Comparison of ENCODE assay signal across 9 cellular contexts in the genomic region with DNA sequence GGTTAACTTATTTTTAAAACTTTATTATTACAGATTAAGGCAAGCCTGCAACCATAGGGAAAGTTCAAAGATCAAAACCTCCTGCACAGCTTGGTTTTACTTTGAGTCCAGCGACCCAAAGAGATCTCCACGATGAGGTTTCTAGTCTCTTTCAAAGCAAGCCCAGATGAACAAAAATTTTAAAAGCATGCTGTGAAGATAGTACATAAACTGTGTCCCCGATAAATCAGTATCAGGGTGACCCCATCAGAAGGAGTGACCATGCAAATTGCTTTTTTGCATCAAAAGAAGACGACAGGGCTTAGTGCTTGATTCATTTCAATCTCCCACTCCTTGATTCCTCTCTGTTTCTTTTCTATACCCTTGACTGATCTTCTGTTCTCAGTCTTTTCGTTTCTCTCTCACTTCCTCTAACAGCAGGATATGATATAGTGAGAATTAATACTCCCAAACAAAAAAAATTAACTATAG. TPM values are rescaled to one million over a fixed set of nuclear protein-coding genes. Genes with fewer than 3 reads are reported as not detected.
A peak's percentile ranks its signal among the peaks of the same experiment; 100 is the strongest.
DNase-seq lines count a peak whose midpoint lies in the region; ATAC-seq, FAIRE-seq and TF ChIP-seq lines count a peak whose summit lies in the region.
"Had no signal": no experiment of that assay in that cellular context is flagged by ENCODE, and none has a peak within 500 bp of the region (broad histone marks: within the 10 kb centered on the region; RNA-seq: fewer than 3 reads in every experiment).

No MANE protein-coding gene starts in this region.

- H3K79me2 ChIP-seq in HepG2 (ENCODE audit: insufficient read depth, low read length), result no peaks in the 10 kb centered on the region

- H3K27me3 ChIP-seq in HepG2 (ENCODE audit: control insufficient read depth in 1 of 2, insufficient read depth in 2 of 2, low read length in 2 of 2), result no peaks in the 10 kb centered on the region; a peak in 1 of 5 replicates

- TF ChIP-seq EP300 in HepG2 (IDR thresholded peaks at IDR 0.05; ENCODE audit: low read depth in 2 of 2, low read length in 2 of 2) (no peak), HepG2 (CRISPR knock-in tag; IDR thresholded peaks at IDR 0.05; ENCODE audit: borderline replicate concordance) (no peak)

- intact Hi-C loops in HepG2 (cut with micrococcal nuclease; ENCODE audit: unreplicated experiment), result no loop called here
- intact Hi-C loops in left ventricle myocardium superior (cut with micrococcal nuclease), result loop anchor here (5.0 kb wide), 1 partner anchor 56 kb away; no protein-coding TSS in a partner anchor

- BruUV-seq in HepG2 (replicated peaks; lab: Mats Ljungman, UMichigan), result no TSS peak

- no peak for TF ChIP-seq POLR2A in HepG2 (IDR thresholded peaks at IDR 0.05; ENCODE audit: insufficient read depth in 1 of 2, low read depth in 2 of 2, low read length in 2 of 2)

- CTCF ChIA-PET in HepG2 (lab: Yijun Ruan, JAX; ENCODE audit: low intra/inter-chr PET ratio, low total read pairs), result no interaction called here

- H3K9me3 ChIP-seq in HepG2 (ENCODE audit: low read length), result no peaks in the 10 kb centered on the region

- peak overlapping the region; percentile 90 for H2AFZ ChIP-seq in HepG2 (ENCODE audit: low read length)

- in situ Hi-C loops in HepG2 (cut with HindIII; ENCODE audit: extremely low pct_ligation_motif_present, low pct_unique_long_range_greater_than_20kb), result no loop called here

- no peaks in the 10 kb centered on the region for H4K20me1 ChIP-seq in HepG2 (ENCODE audit: insufficient read depth, low read length)

- peaks cover 11% of the 10 kb centered on the region for H3K4me1 ChIP-seq in HepG2 (ENCODE audit: insufficient read depth, low read length)

- no peak for TF ChIP-seq RAD21 in HepG2 (CRISPR knock-in tag; IDR thresholded peaks at IDR 0.05)

- peak; percentile 38 for ATAC-seq in HG03457 (IDR thresholded peaks at IDR 0.05; ENCODE audit: unreplicated experiment)
- ATAC-seq in HepG2, result peak; percentile 57
- ATAC-seq in left ventricle myocardium superior, result no peak

- peak overlapping the region; percentile 47; the same call in 1 of the 2 replicates for H3K9ac ChIP-seq in HepG2 (ENCODE audit: insufficient read depth, low read depth, low read length)

- TF ChIP-seq CTCF in GM12865 (IDR thresholded peaks at IDR 0.05; ENCODE audit: insufficient read depth, low read depth, low read length, missing control alignments), result no peak
- no peak for TF ChIP-seq CTCF in GM20000 (IDR thresholded peaks at IDR 0.05; ENCODE audit: extremely low read depth, missing control alignments)
- TF ChIP-seq CTCF in HepG2 (CRISPR knock-in tag; IDR thresholded peaks at IDR 0.05), result no peak

- under 1% methylated on average over 5 of the region's 5 CpGs for WGBS in HepG2 (ENCODE audit: low lambda C conversion rate)

- H3K4me3 ChIP-seq in GM12865 (ENCODE audit: low read depth, low read length) (peak overlapping the region; percentile 67), HepG2 (replicated peaks in 1 of 3; ENCODE audit: insufficient read depth in 1 of 3, low read depth in 2 of 3, low read length in 3 of 3) (peak overlapping the region; percentile 46 to 66 (median 66); a peak in 5 of 6 replicates)

- peak overlapping the region; percentile 58 for H3K27ac ChIP-seq in HepG2 (ENCODE audit: extremely low read length, insufficient read depth, low read length)

- DNase-seq in GM12865 (ENCODE audit: low read depth) (peak; percentile 86), GM20000 (ENCODE audit: low spot score) (peak; percentile 59), HepG2 (ENCODE audit: low spot score) (no peak), putamen (ENCODE audit: low spot score) (no peak), NCI-H1092 treated with DMSO at 0.1 percent for 48 hours (lab: John Stamatoyannopoulos, UW) (no peak), left ventricle myocardium superior (no peak), NCI-H2227 (lab: John Stamatoyannopoulos, UW; ENCODE audit: unreplicated experiment) (no peak)

- FAIRE-seq in HepG2 (lab: Jason Lieb, UNC), result peak; percentile 49

- POLR2A ChIA-PET in HepG2 (lab: Yijun Ruan, JAX), result interaction anchor here (1.0 to 1.7 kb wide), 2 partner anchors 158 to 244 kb away, joined by 3 to 15 read pairs; a partner anchor contains a TSS

- H3K4me2 ChIP-seq in HepG2 (ENCODE audit: low read depth, low read length), result peak overlapping the region; percentile 90

- H3K36me3 ChIP-seq in HepG2 (replicated peaks in 1 of 2; ENCODE audit: control insufficient read depth in 1 of 2, insufficient read depth in 2 of 2, low read length in 2 of 2), result no peaks in the 10 kb centered on the region

TF ChIP-seq in HepG2, 621 proteins besides CTCF, POLR2A, EP300 and RAD21:
- TF ChIP-seq, protein P1, sequence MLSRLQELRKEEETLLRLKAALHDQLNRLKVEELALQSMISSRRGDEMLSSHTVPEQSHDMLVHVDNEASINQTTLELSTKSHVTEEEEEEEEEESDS (CRISPR knock-in tag; IDR thresholded peaks at IDR 0.05; ENCODE audit: borderline replicate concordance), result no peak
- TF ChIP-seq EHMT2 (IDR thresholded peaks at IDR 0.05; ENCODE audit: borderline replicate concordance, low read depth, low read length) (0 out of 2 replicates have a peak, but pooled peaks have one; percentile 4), SPEN (CRISPR knock-in tag; IDR thresholded peaks at IDR 0.05; ENCODE audit: low read depth) (no peak), TCF12 (IDR thresholded peaks at IDR 0.05) (no peak), TCF12 (CRISPR knock-in tag; IDR thresholded peaks at IDR 0.05) (no peak)
- TF ChIP-seq, protein P2, sequence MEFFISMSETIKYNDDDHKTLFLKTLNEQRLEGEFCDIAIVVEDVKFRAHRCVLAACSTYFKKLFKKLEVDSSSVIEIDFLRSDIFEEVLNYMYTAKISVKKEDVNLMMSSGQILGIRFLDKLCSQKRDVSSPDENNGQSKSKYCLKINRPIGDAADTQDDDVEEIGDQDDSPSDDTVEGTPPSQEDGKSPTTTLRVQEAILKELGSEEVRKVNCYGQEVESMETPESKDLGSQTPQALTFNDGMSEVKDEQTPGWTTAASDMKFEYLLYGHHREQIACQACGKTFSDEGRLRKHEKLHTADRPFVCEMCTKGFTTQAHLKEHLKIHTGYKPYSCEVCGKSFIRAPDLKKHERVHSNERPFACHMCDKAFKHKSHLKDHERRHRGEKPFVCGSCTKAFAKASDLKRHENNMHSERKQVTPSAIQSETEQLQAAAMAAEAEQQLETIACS (CRISPR knock-in tag; IDR thresholded peaks at IDR 0.05), result no peak

RNA-seq across cellular contexts. Expression of a gene that starts 16.0 kb away (rescaled TPM):
- total RNA-seq in HepG2 (2016; rRNA removed; fragmentation: Illumina TruSeq; extraction: Trizol) (not detected in 2 replicates), left ventricle myocardium superior (not detected)
- not detected in 2 replicates for total RNA-seq in HepG2 (2016; cell fraction: cytosol; rRNA removed; fragmentation: Illumina TruSeq; extraction: Trizol; ENCODE audit: low read depth)
- not detected in 2 replicates for total RNA-seq in HepG2 (2016; cell fraction: insoluble cytoplasmic fraction; rRNA removed; fragmentation: Illumina TruSeq; extraction: Trizol)
- not detected in 2 replicates for total RNA-seq in HepG2 (2016; cell fraction: membrane; rRNA removed; fragmentation: Illumina TruSeq; extraction: Trizol)
- total RNA-seq in HepG2 (2016; cell fraction: nucleus; rRNA removed; fragmentation: Illumina TruSeq; extraction: Trizol), result not detected in 2 replicates
- not detected in 2 replicates for polyA plus RNA-seq in HepG2 (2011; rRNA removed)
- not detected in 2 replicates for polyA plus RNA-seq in HepG2 (2011; cell fraction: cytosol; rRNA removed)
- polyA plus RNA-seq in HepG2 (2011; cell fraction: nucleus; rRNA removed), result not detected in 2 replicates
- polyA plus RNA-seq in HepG2 (2012), result not detected in 2 replicates
- polyA plus RNA-seq in HepG2 (2016; cell fraction: cytosol; fragmentation: Illumina TruSeq; extraction: Trizol; ENCODE audit: low read depth), result not detected in 2 replicates
- not detected in 2 replicates for polyA plus RNA-seq in HepG2 (2016; cell fraction: insoluble cytoplasmic fraction; fragmentation: Illumina TruSeq; extraction: Trizol; ENCODE audit: low read depth)
- polyA plus RNA-seq in HepG2 (2016; cell fraction: membrane; fragmentation: Illumina TruSeq; extraction: Trizol; ENCODE audit: low read depth), result not detected in 2 replicates
- not detected in 2 replicates for polyA plus RNA-seq in HepG2 (2016; cell fraction: nucleus; fragmentation: Illumina TruSeq; extraction: Trizol; ENCODE audit: insufficient read depth, low read depth)
- not detected in 2 replicates for polyA minus RNA-seq in HepG2 (2011; rRNA and poly(A)+ RNA removed; ENCODE audit: low replicate concordance)
- not detected in 2 replicates for polyA minus RNA-seq in HepG2 (2011; cell fraction: cytosol; rRNA and poly(A)+ RNA removed)
- not detected in 2 replicates for polyA minus RNA-seq in HepG2 (2011; cell fraction: nucleus; rRNA and poly(A)+ RNA removed)
- total RNA-seq: temporal lobe had no signal

RNA-seq across cellular contexts. Expression of a gene that starts 16.8 kb away (rescaled TPM):
- total RNA-seq in HepG2 (2016; rRNA removed; fragmentation: Illumina TruSeq; extraction: Trizol) (not detected in 2 replicates), left ventricle myocardium superior (1.3 TPM)
- not detected in 2 replicates for total RNA-seq in HepG2 (2016; cell fraction: cytosol; rRNA removed; fragmentation: Illumina TruSeq; extraction: Trizol; ENCODE audit: low read depth)
- not detected in 2 replicates for total RNA-seq in HepG2 (2016; cell fraction: insoluble cytoplasmic fraction; rRNA removed; fragmentation: Illumina TruSeq; extraction: Trizol)
- total RNA-seq in HepG2 (2016; cell fraction: membrane; rRNA removed; fragmentation: Illumina TruSeq; extraction: Trizol), result not detected in 2 replicates
- not detected in 2 replicates for total RNA-seq in HepG2 (2016; cell fraction: nucleus; rRNA removed; fragmentation: Illumina TruSeq; extraction: Trizol)
- polyA plus RNA-seq in HepG2 (2011; rRNA removed), result not detected in 2 replicates
- polyA plus RNA-seq in HepG2 (2011; cell fraction: cytosol; rRNA removed), result not detected in 2 replicates
- polyA plus RNA-seq in HepG2 (2011; cell fraction: nucleus; rRNA removed), result 0.23 TPM in 1 of 2 replicates, not detected in the other
- not detected in 2 replicates for polyA plus RNA-seq in HepG2 (2012)
- not detected in 2 replicates for polyA plus RNA-seq in HepG2 (2016; cell fraction: cytosol; fragmentation: Illumina TruSeq; extraction: Trizol; ENCODE audit: low read depth)
- not detected in 2 replicates for polyA plus RNA-seq in HepG2 (2016; cell fraction: insoluble cytoplasmic fraction; fragmentation: Illumina TruSeq; extraction: Trizol; ENCODE audit: low read depth)
- polyA plus RNA-seq in HepG2 (2016; cell fraction: membrane; fragmentation: Illumina TruSeq; extraction: Trizol; ENCODE audit: low read depth), result not detected in 2 replicates
- polyA plus RNA-seq in HepG2 (2016; cell fraction: nucleus; fragmentation: Illumina TruSeq; extraction: Trizol; ENCODE audit: insufficient read depth, low read depth), result not detected in 2 replicates
- not detected in 2 replicates for polyA minus RNA-seq in HepG2 (2011; rRNA and poly(A)+ RNA removed; ENCODE audit: low replicate concordance)
- polyA minus RNA-seq in HepG2 (2011; cell fraction: cytosol; rRNA and poly(A)+ RNA removed), result not detected in 2 replicates
- polyA minus RNA-seq in HepG2 (2011; cell fraction: nucleus; rRNA and poly(A)+ RNA removed), result not detected in 2 replicates

Comparison
In these comparisons a context has a peak if more than half of its experiments do, and no peak if none do; other contexts are left out.
1. DNase-seq: peak in GM12865 (single experiment) and GM20000 (single experiment); none in HepG2 (single experiment), putamen (single experiment), NCI-H1092 treated with DMSO at 0.1 percent for 48 hours (single experiment), left ventricle myocardium superior (single experiment) and NCI-H2227 (single experiment).